8 cellular contexts compared by ENCODE assay signal in genomic region chr17:39621523-39622379, GRCh38. TPM values are rescaled to one million over a fixed set of nuclear protein-coding genes. Genes with fewer than 3 reads are reported as not detected.
DNase-seq lines count a peak whose midpoint lies in the region; ATAC-seq and TF ChIP-seq lines count a peak whose summit lies in the region.

No MANE protein-coding gene starts in this region.

- TF ChIP-seq POLR2A in suprapubic skin (IDR thresholded peaks at IDR 0.05), result no peak

- peaks cover 14 to 55% (median 42%) of the 10 kb centered on the region in 10 experiments for H3K4me1 ChIP-seq in BLaER1 treated with 17β-estradiol and CSF1 and Interleukin-3, amounts not matched to agents 10 nM and 100 nM
- H3K4me1 ChIP-seq in suprapubic skin, result peaks cover 58% of the 10 kb centered on the region

- no peak overlapping the region for H3K4me3 ChIP-seq in BLaER1 treated with 17β-estradiol and CSF1 and Interleukin-3, amounts not matched to agents 10 nM and 100 nM
- H3K4me3 ChIP-seq in fibroblast of villous mesenchyme (ENCODE audit: low read depth, low read length) (no peak overlapping the region), suprapubic skin (no peak overlapping the region)

- H3K4me2 ChIP-seq in BLaER1 treated with 17β-estradiol and CSF1 and Interleukin-3, amounts not matched to agents 10 nM and 100 nM, result peak overlapping the region; percentile 27 to 67 (median 47)

- no peaks in the 10 kb centered on the region for H3K36me3 ChIP-seq in BLaER1 treated with 17β-estradiol and CSF1 and Interleukin-3, amounts not matched to agents 10 nM and 100 nM
- H3K36me3 ChIP-seq in suprapubic skin, result no peaks in the 10 kb centered on the region

- ATAC-seq in GM19372 (IDR thresholded peaks at IDR 0.05; ENCODE audit: low read depth, unreplicated experiment) (peak; percentile 58), omental fat pad (ENCODE audit: low FRiP score) (peak; percentile 79)

- no peak overlapping the region for H3K27ac ChIP-seq in BLaER1 treated with 17β-estradiol and CSF1 and Interleukin-3, amounts not matched to agents 10 nM and 100 nM
- H3K27ac ChIP-seq in suprapubic skin, result no peak overlapping the region

- H3K9ac ChIP-seq in BLaER1 treated with 17β-estradiol and CSF1 and Interleukin-3, amounts not matched to agents 10 nM and 100 nM, result peak overlapping the region in 3 of 11 experiments; percentile 10 to 31 (median 27); a peak in 3 of 22 replicates

- no peaks in the 10 kb centered on the region for H3K9me3 ChIP-seq in BLaER1 treated with 17β-estradiol and CSF1 and Interleukin-3, amounts not matched to agents 10 nM and 100 nM (replicated peaks in 1 of 11)
- no peaks in the 10 kb centered on the region for H3K9me3 ChIP-seq in suprapubic skin

- H4K20me1 ChIP-seq in BLaER1 treated with 17β-estradiol and CSF1 and Interleukin-3, amounts not matched to agents 10 nM and 100 nM, result no peaks in the 10 kb centered on the region; a peak in 1 of 22 replicates

- peak; percentile 100 for TF ChIP-seq CTCF in fibroblast of villous mesenchyme (IDR thresholded peaks at IDR 0.05; ENCODE audit: insufficient read depth, low read depth, low read length)
- peak in 2 of 3 donors; percentile 68 to 99 for TF ChIP-seq CTCF in omental fat pad (IDR thresholded peaks at IDR 0.05)
- peak; percentile 98 to 100 for TF ChIP-seq CTCF in suprapubic skin (IDR thresholded peaks at IDR 0.05)

- no peak for TF ChIP-seq EP300 in suprapubic skin (IDR thresholded peaks at IDR 0.05)

- peaks cover 8 to 27% (median 14%) of the 10 kb centered on the region in 11 experiments for H3K27me3 ChIP-seq in BLaER1 treated with 17β-estradiol and CSF1 and Interleukin-3, amounts not matched to agents 10 nM and 100 nM
- H3K27me3 ChIP-seq in suprapubic skin, result peaks cover 27% of the 10 kb centered on the region

- WGBS in suprapubic skin, result 8% methylated on average over 22 of the region's 26 CpGs

- peak; percentile 77 for DNase-seq in M059J (ENCODE audit: low read depth)
- peak; percentile 84 for DNase-seq in SHP77 treated with DMSO at 0.1 percent for 48 hours (lab: John Stamatoyannopoulos, UW)
- peak; percentile 81 for DNase-seq in activated T-helper 9 cell treated with anti-CD3 and anti-CD28 coated beads, Interleukin-2, amount 50 U/mL, for 16 hours (ENCODE audit: low read depth)
- DNase-seq in fibroblast of villous mesenchyme (ENCODE audit: low read depth), result peak; percentile 80
- peak; percentile 95 for DNase-seq in omental fat pad (ENCODE audit: low spot score)
- peak; percentile 94 to 95 for DNase-seq in suprapubic skin (ENCODE audit: low spot score in 2 of 2)

RNA-seq across cellular contexts. Expression of gene PPP1R1B, which starts 5.0 kb away (rescaled TPM):
- not detected in 2 replicates for total RNA-seq in M059J (2014; rRNA removed; shearing (Covaris generic))
- total RNA-seq in fibroblast of villous mesenchyme, result not detected in 2 replicates
- 10 to 100 TPM; 13.9 to 27.0 (median 19.1) TPM for total RNA-seq in omental fat pad
- 100 to 1,000 TPM in 1 of 4 donors, 10 to 100 TPM in 3; 43.7 to 112 (median 70.4) TPM for total RNA-seq in suprapubic skin

RNA-seq across cellular contexts. Expression of gene NEUROD2, which starts 14.0 kb away (rescaled TPM):
- total RNA-seq in M059J (2014; rRNA removed; shearing (Covaris generic)), result not detected in 2 replicates
- total RNA-seq in fibroblast of villous mesenchyme (not detected in 2 replicates), omental fat pad (under 1 TPM in 1 of 4 donors, not detected in 3; 0.06 TPM), suprapubic skin (not detected)

RNA-seq across cellular contexts. Expression of gene STARD3, which starts 15.2 kb away (rescaled TPM):
- 20.8 and 33.1 TPM in 2 replicates for total RNA-seq in M059J (2014; rRNA removed; shearing (Covaris generic))
- total RNA-seq in fibroblast of villous mesenchyme (23.7 and 42.5 TPM in 2 replicates), omental fat pad (10 to 100 TPM; 24.9 to 75.5 (median 36.5) TPM), suprapubic skin (100 to 1,000 TPM in 2 of 4 donors, 10 to 100 TPM in 2; 51.7 to 156 (median 83.9) TPM)

RNA-seq across cellular contexts. Expression of gene TCAP, which starts 43.4 kb away (rescaled TPM):
- 0.05 TPM in 1 of 2 replicates, not detected in the other for total RNA-seq in M059J (2014; rRNA removed; shearing (Covaris generic))
- total RNA-seq in fibroblast of villous mesenchyme (under 0.01 TPM in 1 of 2 replicates, not detected in the other), omental fat pad (1 to 10 TPM in 1 of 4 donors, under 1 TPM in 2, not detected in 1; 0.19 to 1.7 (median 0.60) TPM), suprapubic skin (1 to 10 TPM in 2 of 4 donors, under 1 TPM in 1, not detected in 1; 0.57 to 2.4 (median 1.1) TPM)

RNA-seq across cellular contexts. Expression of gene PNMT, which starts 46.5 kb away (rescaled TPM):
- not detected in 2 replicates for total RNA-seq in M059J (2014; rRNA removed; shearing (Covaris generic))
- total RNA-seq in fibroblast of villous mesenchyme, result not detected in 2 replicates
- total RNA-seq in omental fat pad, result 10 to 100 TPM in 1 of 4 donors, 1 to 10 TPM in 2, under 1 TPM in 1; 0.44 to 16.7 (median 1.9) TPM
- total RNA-seq in suprapubic skin, result 1 to 10 TPM in 2 of 4 donors, under 1 TPM in 2; 0.53 to 1.6 (median 1.1) TPM

Comparison
In these comparisons a context has a peak if more than half of its experiments do, and no peak if none do; other contexts are left out.
1. RNA of gene PPP1R1B, which starts 5.0 kb away (total RNA-seq): 43.7 to 112 TPM in suprapubic skin and 13.9 to 27.0 TPM in omental fat pad; not detected in M059J and not detected in fibroblast of villous mesenchyme; every median in the first group is over 10 times any median in the second.
2. Peak in every context shown above with its lines, with median percentiles within 50 percentile points of each other: DNase-seq and CTCF ChIP-seq.